In the genomic region with DNA sequence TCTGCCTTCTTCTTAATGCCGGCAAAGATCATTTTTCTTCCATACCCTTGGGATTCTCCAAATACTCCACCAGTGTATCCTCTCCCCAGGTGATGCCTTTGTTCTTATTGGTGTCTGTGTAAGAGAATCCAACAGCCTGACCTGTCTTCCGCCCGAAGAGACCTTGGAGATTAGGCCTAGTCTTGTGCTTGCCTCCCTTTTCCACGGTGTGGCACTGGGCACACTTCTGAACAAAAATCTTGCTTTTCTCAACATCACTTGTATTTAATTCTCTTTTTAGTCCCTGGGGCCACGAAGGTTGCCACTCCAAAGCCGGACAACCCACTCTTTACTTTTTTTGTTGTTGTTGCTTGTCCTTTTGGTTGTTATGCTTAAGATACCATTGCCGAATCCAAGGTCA, we compare ENCODE assay signal across 13 cellular contexts. TPM values are rescaled to one million over a fixed set of nuclear protein-coding genes. Genes with fewer than 3 reads are reported as not detected.
A peak's percentile ranks its signal among the peaks of the same experiment; 100 is the strongest.
DNase-seq lines count a peak whose midpoint lies in the region; ATAC-seq lines count a peak whose summit lies in the region.
"Had no signal": no experiment of that assay in that cellular context is flagged by ENCODE, and none has a peak within 500 bp of the region (broad histone marks: within the 10 kb centered on the region; RNA-seq: fewer than 3 reads in every experiment).

No MANE protein-coding gene starts in this region.

- H3K9me3 Mint-ChIP-seq in activated naive CD4-positive, alpha-beta T cell treated with anti-CD3 and anti-CD28 coated beads, Interleukin-2, amount 50 U/mL, for 24 hours = no peaks in the 10 kb centered on the region
- H3K9me3 Mint-ChIP-seq in activated naive CD4-positive, alpha-beta T cell treated with anti-CD3 and anti-CD28 coated beads, Interleukin-2, amount 50 U/mL, for 72 hours = no peaks in the 10 kb centered on the region
- no peaks in the 10 kb centered on the region for H3K9me3 Mint-ChIP-seq in memory B cell
- no peaks in the 10 kb centered on the region for H3K9me3 Mint-ChIP-seq in stimulated activated memory B cell treated with anti-CD40 and anti-IgM and Interleukin-4, amounts not matched to agents 10 μg/mL and 1 μg/mL and 100 μg/mL, for 72 hours
- H3K9me3 Mint-ChIP-seq: CD8-positive, alpha-beta T cell had no signal

- no peaks in the 10 kb centered on the region for H3K4me1 Mint-ChIP-seq in activated naive CD4-positive, alpha-beta T cell treated with anti-CD3 and anti-CD28 coated beads, Interleukin-2, amount 50 U/mL, for 24 hours
- no peaks in the 10 kb centered on the region for H3K4me1 Mint-ChIP-seq in memory B cell
- H3K4me1 Mint-ChIP-seq in stimulated activated memory B cell treated with anti-CD40 and anti-IgM and Interleukin-4, amounts not matched to agents 10 μg/mL and 1 μg/mL and 100 μg/mL, for 72 hours = no peaks in the 10 kb centered on the region
- H3K4me1 Mint-ChIP-seq: B cell had no signal

- no peak for ATAC-seq in activated naive CD4-positive, alpha-beta T cell treated with anti-CD3 and anti-CD28 coated beads, Interleukin-2, amount 50 U/mL, for 72 hours
- ATAC-seq in memory B cell (ENCODE audit: low read depth) = no peak
- no peak for ATAC-seq in GM18498 (IDR thresholded peaks at IDR 0.05; ENCODE audit: unreplicated experiment)
- ATAC-seq in stimulated activated memory B cell treated with anti-CD40 and anti-IgM and Interleukin-4, amounts not matched to agents 10 μg/mL and 1 μg/mL and 100 μg/mL, for 72 hours = no peak
- ATAC-seq: CD8-positive, alpha-beta T cell had no signal

- no peak overlapping the region for H3K4me3 Mint-ChIP-seq in activated naive CD4-positive, alpha-beta T cell treated with anti-CD3 and anti-CD28 coated beads, Interleukin-2, amount 50 U/mL, for 24 hours
- H3K4me3 Mint-ChIP-seq in memory B cell = no peak overlapping the region
- no peak overlapping the region for H3K4me3 Mint-ChIP-seq in stimulated activated memory B cell treated with anti-CD40 and anti-IgM and Interleukin-4, amounts not matched to agents 10 μg/mL and 1 μg/mL and 100 μg/mL, for 72 hours
- H3K4me3 Mint-ChIP-seq: B cell; CD8-positive, alpha-beta T cell had no signal

- H3K27me3 Mint-ChIP-seq in activated naive CD4-positive, alpha-beta T cell treated with anti-CD3 and anti-CD28 coated beads, Interleukin-2, amount 50 U/mL, for 24 hours = no peaks in the 10 kb centered on the region
- no peaks in the 10 kb centered on the region for H3K27me3 Mint-ChIP-seq in memory B cell
- no peaks in the 10 kb centered on the region for H3K27me3 Mint-ChIP-seq in stimulated activated memory B cell treated with anti-CD40 and anti-IgM and Interleukin-4, amounts not matched to agents 10 μg/mL and 1 μg/mL and 100 μg/mL, for 72 hours
- H3K27me3 Mint-ChIP-seq: B cell had no signal

- DNase-seq in activated naive CD4-positive, alpha-beta T cell treated with anti-CD3 and anti-CD28 coated beads, Interleukin-2, amount 50 U/mL, for 72 hours (ENCODE audit: low spot score in 2 of 2) = no peak
- DNase-seq in memory B cell (ENCODE audit: low spot score in 2 of 2) = no peak
- peak; percentile 12 for DNase-seq in stimulated activated CD8-positive, alpha-beta memory T cell treated with anti-CD3 and anti-CD28 coated beads, Interleukin-4, amount 100 ng/mL, for 48 hours
- DNase-seq in GOT3 (lab: John Stamatoyannopoulos, UW) = no peak
- DNase-seq: Calu3; CD8-positive, alpha-beta T cell; DMS79 treated with DMSO at 0.1 percent for 48 hours; GF-D8; IMR-90 had no signal

- peak overlapping the region; percentile 46 for H3K27ac Mint-ChIP-seq in activated naive CD4-positive, alpha-beta T cell treated with anti-CD3 and anti-CD28 coated beads, Interleukin-2, amount 50 U/mL, for 24 hours
- H3K27ac Mint-ChIP-seq in activated naive CD4-positive, alpha-beta T cell treated with anti-CD3 and anti-CD28 coated beads, Interleukin-2, amount 50 U/mL, for 72 hours = peak overlapping the region in 1 of 2 donors; percentile 57
- H3K27ac Mint-ChIP-seq in memory B cell = peak overlapping the region; percentile 29
- no peak overlapping the region for H3K27ac Mint-ChIP-seq in stimulated activated memory B cell treated with anti-CD40 and anti-IgM and Interleukin-4, amounts not matched to agents 10 μg/mL and 1 μg/mL and 100 μg/mL, for 72 hours
- H3K27ac Mint-ChIP-seq: B cell; CD8-positive, alpha-beta T cell had no signal

- H3K36me3 Mint-ChIP-seq in activated naive CD4-positive, alpha-beta T cell treated with anti-CD3 and anti-CD28 coated beads, Interleukin-2, amount 50 U/mL, for 24 hours = peaks cover 6% of the 10 kb centered on the region
- peaks cover 18 to 42% of the 10 kb centered on the region in 2 donors for H3K36me3 Mint-ChIP-seq in activated naive CD4-positive, alpha-beta T cell treated with anti-CD3 and anti-CD28 coated beads, Interleukin-2, amount 50 U/mL, for 72 hours
- H3K36me3 Mint-ChIP-seq in memory B cell = peaks cover 16% of the 10 kb centered on the region
- H3K36me3 Mint-ChIP-seq in stimulated activated memory B cell treated with anti-CD40 and anti-IgM and Interleukin-4, amounts not matched to agents 10 μg/mL and 1 μg/mL and 100 μg/mL, for 72 hours = peaks cover 54% of the 10 kb centered on the region

RNA-seq across cellular contexts. Expression of a gene that starts 14.0 kb away (rescaled TPM):
- 10 to 100 TPM; 33.6 to 42.1 TPM for total RNA-seq in activated naive CD4-positive, alpha-beta T cell treated with anti-CD3 and anti-CD28 coated beads, Interleukin-2, amount 50 U/mL, for 72 hours

RNA-seq across cellular contexts. Expression of a gene that starts 25.6 kb away (rescaled TPM):
- 100 to 1,000 TPM in 1 of 2 donors, 10 to 100 TPM in 1; 69.7 to 101 TPM for total RNA-seq in activated naive CD4-positive, alpha-beta T cell treated with anti-CD3 and anti-CD28 coated beads, Interleukin-2, amount 50 U/mL, for 72 hours

RNA-seq across cellular contexts. Expression of a gene that starts 48.5 kb away (rescaled TPM):
- 1 to 10 TPM; 1.6 to 6.7 TPM for total RNA-seq in activated naive CD4-positive, alpha-beta T cell treated with anti-CD3 and anti-CD28 coated beads, Interleukin-2, amount 50 U/mL, for 72 hours
